ENCODE assay signal across 8 cellular contexts in the genomic region with DNA sequence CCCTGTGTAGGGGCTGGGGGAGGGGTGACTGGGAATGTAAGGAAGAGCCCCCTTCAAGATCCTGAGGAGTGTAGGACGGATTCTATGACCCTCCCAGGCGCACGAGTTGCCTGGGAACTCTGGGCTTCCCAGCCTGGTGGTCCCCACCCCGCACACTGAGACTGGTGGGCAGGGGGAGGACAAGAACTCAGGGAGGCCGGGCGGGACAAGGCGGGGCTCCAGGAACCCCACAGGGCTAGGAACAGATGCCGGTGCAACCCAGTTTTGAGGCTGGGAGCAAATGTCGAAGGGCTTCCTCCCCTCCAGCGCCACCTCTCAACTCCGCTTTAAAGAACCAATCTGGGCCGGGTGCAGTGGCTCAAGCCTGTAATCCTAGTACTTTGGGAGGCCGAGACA. TPM values are rescaled to one million over a fixed set of nuclear protein-coding genes. Genes with fewer than 3 reads are reported as not detected.
DNase-seq lines count a peak whose midpoint lies in the region; ATAC-seq and TF ChIP-seq lines count a peak whose summit lies in the region.

No MANE protein-coding gene starts in this region.

- H3K9me3 Mint-ChIP-seq in activated T-helper 2 cell treated with anti-CD3 and anti-CD28 coated beads, Interferon-gamma antibody, Interleukin-2, Interleukin-4, amounts not matched to agents 10 μg/mL and 5 μg/mL and 100 μg/mL, durations not matched to agents 14 hours and 24 hours and 36 hours: no peaks in the 10 kb centered on the region
- no peaks in the 10 kb centered on the region for H3K9me3 Mint-ChIP-seq in stimulated activated effector memory CD8-positive, alpha-beta T cell treated with anti-CD3 and anti-CD28 coated beads, Interleukin-12 subunit alpha, Interleukin-12 subunit beta, amount 100 ng/mL, for 72 hours

- no peak overlapping the region for H3K9ac ChIP-seq in iPS-18a (ENCODE audit: low read length)

- H3K36me3 ChIP-seq in HEK293 (ENCODE audit: control insufficient read depth in 2 of 2, insufficient read depth in 1 of 2, low read length in 2 of 2) (peaks cover 8 to 22% of the 10 kb centered on the region in 2 experiments; a peak in 2 of 3 replicates), iPS-18a (ENCODE audit: control insufficient read depth, low read depth, low read length) (peaks cover 4% of the 10 kb centered on the region)

- H3K27me3 Mint-ChIP-seq in activated T-helper 2 cell treated with anti-CD3 and anti-CD28 coated beads, Interferon-gamma antibody, Interleukin-2, Interleukin-4, amounts not matched to agents 10 μg/mL and 5 μg/mL and 100 μg/mL, durations not matched to agents 14 hours and 24 hours and 36 hours (ENCODE audit: low read depth): no peaks in the 10 kb centered on the region

- intact Hi-C loops in activated T-helper 2 cell treated with anti-CD3 and anti-CD28 coated beads, Interferon-gamma antibody, Interleukin-2, Interleukin-4, amounts not matched to agents 10 μg/mL and 5 μg/mL and 100 μg/mL, durations not matched to agents 14 hours and 24 hours and 36 hours (cut with micrococcal nuclease): loop anchor here (10.0 kb wide), 1 partner anchor 639 kb away; the partner anchor contains the start of gene SEC24A

- peaks cover 33% of the 10 kb centered on the region for H3K36me3 Mint-ChIP-seq in activated T-helper 2 cell treated with anti-CD3 and anti-CD28 coated beads, Interferon-gamma antibody, Interleukin-2, Interleukin-4, amounts not matched to agents 10 μg/mL and 5 μg/mL and 100 μg/mL, durations not matched to agents 14 hours and 24 hours and 36 hours (ENCODE audit: low read depth)
- peaks cover 39% of the 10 kb centered on the region for H3K36me3 Mint-ChIP-seq in stimulated activated effector memory CD8-positive, alpha-beta T cell treated with anti-CD3 and anti-CD28 coated beads, Interleukin-12 subunit alpha, Interleukin-12 subunit beta, amount 100 ng/mL, for 72 hours

- POLR2A ChIA-PET in HEK293 (lab: Yijun Ruan, JAX): interaction anchor here (1.4 kb wide), 1 partner anchor 9 kb away, joined by 3 read pairs; no protein-coding TSS in a partner anchor

- H3K27me3 ChIP-seq in iPS-18a (ENCODE audit: control insufficient read depth, insufficient read depth, low read length): no peaks in the 10 kb centered on the region

- TF ChIP-seq CTCF in HEK293 (tag by site-specific recombination; IDR thresholded peaks at IDR 0.05): no peak

- CTCF ChIA-PET in HEK293 (lab: Yijun Ruan, JAX): interaction anchor here (0.5 to 2.2 kb wide), 3 partner anchors 10 to 833 kb away, joined by 3 to 17 read pairs (median 6); no protein-coding TSS in a partner anchor

- peaks cover 30% of the 10 kb centered on the region for H3K4me1 Mint-ChIP-seq in activated T-helper 2 cell treated with anti-CD3 and anti-CD28 coated beads, Interferon-gamma antibody, Interleukin-2, Interleukin-4, amounts not matched to agents 10 μg/mL and 5 μg/mL and 100 μg/mL, durations not matched to agents 14 hours and 24 hours and 36 hours (ENCODE audit: low read depth)
- H3K4me1 Mint-ChIP-seq in stimulated activated effector memory CD8-positive, alpha-beta T cell treated with anti-CD3 and anti-CD28 coated beads, Interleukin-12 subunit alpha, Interleukin-12 subunit beta, amount 100 ng/mL, for 72 hours: peaks cover 36% of the 10 kb centered on the region

- no peak for ATAC-seq in stimulated activated effector memory CD8-positive, alpha-beta T cell treated with anti-CD3 and anti-CD28 coated beads, Interleukin-12 subunit alpha, Interleukin-12 subunit beta, amount 100 ng/mL, for 72 hours
- ATAC-seq in HG02973 (IDR thresholded peaks at IDR 0.05; ENCODE audit: unreplicated experiment): no peak
- ATAC-seq in GM19455 (IDR thresholded peaks at IDR 0.05; ENCODE audit: unreplicated experiment): no peak

- H3K4me1 ChIP-seq in HEK293 (ENCODE audit: control insufficient read depth, insufficient read depth, low read length) (peaks cover 3% of the 10 kb centered on the region), iPS-18a (ENCODE audit: control insufficient read depth, low read depth, low read length) (peaks cover 27% of the 10 kb centered on the region)

- DNase-seq in activated T-helper 2 cell treated with anti-CD3 and anti-CD28 coated beads, Interferon-gamma antibody, Interleukin-2, Interleukin-4, amounts not matched to agents 10 μg/mL and 5 μg/mL and 100 μg/mL, durations not matched to agents 14 hours and 24 hours and 36 hours (ENCODE audit: low spot score): no peak
- DNase-seq in stimulated activated effector memory CD8-positive, alpha-beta T cell treated with anti-CD3 and anti-CD28 coated beads, Interleukin-12 subunit alpha, Interleukin-12 subunit beta, amount 100 ng/mL, for 72 hours (ENCODE audit: low spot score in 2 of 2): no peak
- DNase-seq in NCI-H1930 (lab: John Stamatoyannopoulos, UW): no peak
- no peak for DNase-seq in activated CD4-positive, alpha-beta T cell treated with anti-CD3 and anti-CD28 coated beads, Interleukin-2, amount 50 U/mL, for 4 hours

- peak overlapping the region; percentile 92 for H3K4me3 Mint-ChIP-seq in activated T-helper 2 cell treated with anti-CD3 and anti-CD28 coated beads, Interferon-gamma antibody, Interleukin-2, Interleukin-4, amounts not matched to agents 10 μg/mL and 5 μg/mL and 100 μg/mL, durations not matched to agents 14 hours and 24 hours and 36 hours (ENCODE audit: low read depth)
- H3K4me3 Mint-ChIP-seq in stimulated activated effector memory CD8-positive, alpha-beta T cell treated with anti-CD3 and anti-CD28 coated beads, Interleukin-12 subunit alpha, Interleukin-12 subunit beta, amount 100 ng/mL, for 72 hours: peak overlapping the region; percentile 85

- H3K9me3 ChIP-seq in HEK293 (ENCODE audit: control insufficient read depth, insufficient read depth, low read depth, low read length): no peaks in the 10 kb centered on the region
- H3K9me3 ChIP-seq in iPS-18a (ENCODE audit: control insufficient read depth, low read depth, low read length): no peaks in the 10 kb centered on the region

- no peak overlapping the region for H3K27ac ChIP-seq in HEK293 (ENCODE audit: extremely low read depth, low read depth, low read length)
- H3K27ac ChIP-seq in iPS-18a (ENCODE audit: low read length): no peak overlapping the region

- H3K4me3 ChIP-seq in HEK293 (ENCODE audit: low read depth, low read length): no peak overlapping the region
- peak overlapping the region; percentile 71 for H3K4me3 ChIP-seq in iPS-18a (ENCODE audit: low read length)

- peak overlapping the region; percentile 49 for H3K27ac Mint-ChIP-seq in activated T-helper 2 cell treated with anti-CD3 and anti-CD28 coated beads, Interferon-gamma antibody, Interleukin-2, Interleukin-4, amounts not matched to agents 10 μg/mL and 5 μg/mL and 100 μg/mL, durations not matched to agents 14 hours and 24 hours and 36 hours
- H3K27ac Mint-ChIP-seq in stimulated activated effector memory CD8-positive, alpha-beta T cell treated with anti-CD3 and anti-CD28 coated beads, Interleukin-12 subunit alpha, Interleukin-12 subunit beta, amount 100 ng/mL, for 72 hours: peak overlapping the region; percentile 95

TF ChIP-seq in HEK293, 187 proteins besides CTCF, POLR2A, EP300 and RAD21:
- TF ChIP-seq ZNF843 (tag by site-specific recombination; IDR thresholded peaks at IDR 0.05) (no peak), ZNF133 (tag by site-specific recombination; IDR thresholded peaks at IDR 0.05) (no peak), SP2 (tag by site-specific recombination; IDR thresholded peaks at IDR 0.05) (0 out of 2 replicates have a peak, but pooled peaks have one; percentile 6)

RNA-seq across cellular contexts. Expression of gene VDAC1, which starts 1.3 kb away (rescaled TPM):
- 455 and 459 TPM in 2 replicates for total RNA-seq in activated T-helper 2 cell treated with anti-CD3 and anti-CD28 coated beads, Interferon-gamma antibody, Interleukin-2, Interleukin-4, amounts not matched to agents 10 μg/mL and 5 μg/mL and 100 μg/mL, durations not matched to agents 14 hours and 24 hours and 36 hours

RNA-seq across cellular contexts. Expression of gene C5orf15, which starts 37.7 kb away (rescaled TPM):
- 63.7 and 66.7 TPM in 2 replicates for total RNA-seq in activated T-helper 2 cell treated with anti-CD3 and anti-CD28 coated beads, Interferon-gamma antibody, Interleukin-2, Interleukin-4, amounts not matched to agents 10 μg/mL and 5 μg/mL and 100 μg/mL, durations not matched to agents 14 hours and 24 hours and 36 hours
